ENCODE assay signal across 8 cellular contexts in genomic region chr14:23068792-23069412, GRCh38. TPM values are rescaled to one million over a fixed set of nuclear protein-coding genes. Genes with fewer than 3 reads are reported as not detected.
A peak's percentile ranks its signal among the peaks of the same experiment; 100 is the strongest.
DNase-seq lines count a peak whose midpoint lies in the region; ATAC-seq, FAIRE-seq and TF ChIP-seq lines count a peak whose summit lies in the region.

No MANE protein-coding gene starts in this region.

- no peaks in the 10 kb centered on the region for H3K9me3 Mint-ChIP-seq in H9
- H3K9me3 Mint-ChIP-seq in activated naive CD4-positive, alpha-beta T cell treated with anti-CD3 and anti-CD28 coated beads, Interleukin-2, amount 50 U/mL, for 72 hours, result no peaks in the 10 kb centered on the region

- no peak overlapping the region for H2BK20ac ChIP-seq in H9 (ENCODE audit: low read depth, low read length, poor library complexity, severe bottlenecking)

- H3K4me3 Mint-ChIP-seq in H9, result peak overlapping the region; percentile 46 to 68

- no peaks in the 10 kb centered on the region; the same call in 1 of the 2 replicates for H3K27me3 Mint-ChIP-seq in H9 (ENCODE audit: low read depth)

- peaks cover 35 to 52% of the 10 kb centered on the region in 2 experiments for H3K4me1 Mint-ChIP-seq in H9

- no peak overlapping the region for H3K27ac ChIP-seq in H9 (ENCODE audit: insufficient read length, low read depth, low read length)
- H3K27ac ChIP-seq in OCI-LY7 (ENCODE audit: low read depth, low read length, poor library complexity, severe bottlenecking), result peak overlapping the region; percentile 25
- H3K27ac ChIP-seq in sigmoid colon, result peak overlapping the region; percentile 3 to 87 (median 50)

- H2BK5ac ChIP-seq in H9 (ENCODE audit: insufficient read length, low read length), result no peak overlapping the region

- POLR2A ChIA-PET in OCI-LY7 (lab: Charles Lee), result interaction anchor here (0.6 to 1.4 kb wide), 3 partner anchors 26 to 199 kb away, joined by 3 to 5 read pairs (median 3); partner anchors contain the start of genes ACIN1 and C14orf119

- no peak for FAIRE-seq in D721Med (lab: Jason Lieb, UNC)

- DNase-seq in D721Med (ENCODE audit: insufficient read length, low spot score) (peak; percentile 93), H9 (peak; percentile 91), OCI-LY7 (ENCODE audit: low spot score) (peak; percentile 87), left ventricle myocardium superior (peak; percentile 70), sigmoid colon (peak; percentile 90), DMS153 (lab: John Stamatoyannopoulos, UW) (no peak), NCI-H446 (lab: John Stamatoyannopoulos, UW) (no peak)
- peak in 1 of 2 donors; percentile 74 for DNase-seq in activated naive CD4-positive, alpha-beta T cell treated with anti-CD3 and anti-CD28 coated beads, Interleukin-2, amount 50 U/mL, for 72 hours (ENCODE audit: low spot score in 2 of 2)

- peaks cover 17% of the 10 kb centered on the region for H3K79me1 ChIP-seq in H9 (ENCODE audit: insufficient read depth, low read depth, low read length, poor library complexity, severe bottlenecking)

- no peak overlapping the region for H3K56ac ChIP-seq in H9 (ENCODE audit: insufficient read length, low read depth, low read length)

- H4K8ac ChIP-seq in H9 (replicated peaks; ENCODE audit: insufficient read length, low read depth, low read length), result no peak overlapping the region

- no peaks in the 10 kb centered on the region for H3K9me2 ChIP-seq in OCI-LY7 (ENCODE audit: insufficient read depth, low read length)

- no peak overlapping the region for H2BK120ac ChIP-seq in H9 (ENCODE audit: low read depth, low read length, poor library complexity, severe bottlenecking)

- no peak overlapping the region for H3T11ph ChIP-seq in H9 (ENCODE audit: low read length)

- no peak overlapping the region for H3K4ac ChIP-seq in H9 (ENCODE audit: low read depth, low read length)

- H3K14ac ChIP-seq in H9 (ENCODE audit: insufficient read depth, low read length), result no peak overlapping the region

- intact Hi-C loops in OCI-LY7 (cut with micrococcal nuclease; ENCODE audit: unreplicated experiment), result loop anchor here (1.0 kb wide), 2 partner anchors 51 to 118 kb away; no protein-coding TSS in a partner anchor
- intact Hi-C loops in left ventricle myocardium superior (cut with micrococcal nuclease), result no loop called here
- intact Hi-C loops in sigmoid colon (cut with DNase I), result no loop called here

- BruUV-seq in OCI-LY7 (replicated peaks; lab: Mats Ljungman, UMichigan), result no TSS peak

- TF ChIP-seq EP300 in sigmoid colon (IDR thresholded peaks at IDR 0.05), result no peak

- no peak overlapping the region for H2BK15ac ChIP-seq in H9 (ENCODE audit: low read depth, low read length)

- H3K18ac ChIP-seq in H9 (ENCODE audit: insufficient read length, low read depth, low read length), result no peak overlapping the region

- CTCF ChIA-PET in OCI-LY7 (lab: Charles Lee; ENCODE audit: unreplicated experiment), result interaction anchor here (0.9 to 1.7 kb wide), 12 partner anchors 9 to 115 kb away, joined by 3 to 12 read pairs (median 4); partner anchors contain the start of genes ACIN1, C14orf119, CEBPE and SLC7A8

- H3K36me3 ChIP-seq in OCI-LY7 (ENCODE audit: insufficient read depth, low read length) (peaks cover 83% of the 10 kb centered on the region), sigmoid colon (peaks cover 7 to 70% (median 50%) of the 10 kb centered on the region in 4 donors)

- no peak overlapping the region for H3K4me3 ChIP-seq in OCI-LY7 (ENCODE audit: low read depth, low read length, poor library complexity, severe bottlenecking)
- no peak overlapping the region for H3K4me3 ChIP-seq in sigmoid colon

- no peak overlapping the region for H4K91ac ChIP-seq in H9 (ENCODE audit: insufficient read length, low read depth, low read length)

- no peak overlapping the region for H3K4me2 ChIP-seq in H9 (ENCODE audit: insufficient read depth, insufficient read length, low read length)
- H3K4me2 ChIP-seq in OCI-LY7 (ENCODE audit: low read length), result peak overlapping the region; percentile 42

- TF ChIP-seq CTCF in D721Med (IDR thresholded peaks at IDR 0.05; ENCODE audit: insufficient read depth, missing control alignments), result peak; percentile 99
- TF ChIP-seq CTCF in H9 (conservative IDR thresholded peaks at IDR 0.05), result peak; percentile 100
- TF ChIP-seq CTCF in OCI-LY7 (conservative IDR thresholded peaks at IDR 0.05; ENCODE audit: low read length), result peak; percentile 100
- peak; percentile 97 to 99 (median 98) for TF ChIP-seq CTCF in sigmoid colon (IDR thresholded peaks at IDR 0.05)

- H2AK5ac ChIP-seq in H9 (ENCODE audit: insufficient read length, low read length), result no peak overlapping the region

- no peak for TF ChIP-seq POLR2A in sigmoid colon (IDR thresholded peaks at IDR 0.05)

- H3K23ac ChIP-seq in H9 (ENCODE audit: insufficient read length, low read depth, low read length), result no peak overlapping the region

- peak; percentile 75 to 78 for ATAC-seq in activated naive CD4-positive, alpha-beta T cell treated with anti-CD3 and anti-CD28 coated beads, Interleukin-2, amount 50 U/mL, for 72 hours
- ATAC-seq in left ventricle myocardium superior, result peak; percentile 64

- H4K20me1 ChIP-seq in H9 (ENCODE audit: control insufficient read depth, insufficient read depth, insufficient read length) (peaks cover 3% of the 10 kb centered on the region), OCI-LY7 (ENCODE audit: insufficient read depth, low read length) (0 out of 2 replicates have a peak, but pooled peaks cover 9% of the 10 kb centered on the region)

- peaks cover 5% of the 10 kb centered on the region; the same call in 1 of the 2 replicates for H3K79me2 ChIP-seq in H9 (ENCODE audit: insufficient read depth, low read length)
- H3K79me2 ChIP-seq in OCI-LY7 (ENCODE audit: insufficient read depth, low read depth, low read length), result peaks cover 45% of the 10 kb centered on the region

- H3K4me1 ChIP-seq in H9 (ENCODE audit: insufficient read depth, low read length), result 0 out of 2 replicates have a peak, but pooled peaks cover 3% of the 10 kb centered on the region
- H3K4me1 ChIP-seq in OCI-LY7 (ENCODE audit: insufficient read depth, low read length, poor library complexity, severe bottlenecking), result peaks cover 29% of the 10 kb centered on the region
- H3K4me1 ChIP-seq in sigmoid colon, result peaks cover 0 to 41% (median 38%) of the 10 kb centered on the region in 4 donors

- H3K36me3 Mint-ChIP-seq in H9 (ENCODE audit: insufficient read depth in 1 of 3, low read depth in 3 of 3), result peaks cover 41 to 84% (median 72%) of the 10 kb centered on the region in 3 experiments; a peak in 6 of 7 replicates
- H3K36me3 Mint-ChIP-seq in activated naive CD4-positive, alpha-beta T cell treated with anti-CD3 and anti-CD28 coated beads, Interleukin-2, amount 50 U/mL, for 72 hours, result peaks cover 17 to 33% of the 10 kb centered on the region in 2 donors

- no peaks in the 10 kb centered on the region for H3K9me3 ChIP-seq in H9 (ENCODE audit: control insufficient read depth, low read depth, low read length)
- H3K9me3 ChIP-seq in OCI-LY7 (ENCODE audit: low read length), result no peaks in the 10 kb centered on the region
- no peaks in the 10 kb centered on the region for H3K9me3 ChIP-seq in sigmoid colon

- no peak overlapping the region for H3K9ac ChIP-seq in H9 (ENCODE audit: extremely low read depth, insufficient read length, low read length)

- no peak overlapping the region for H2BK12ac ChIP-seq in H9 (ENCODE audit: insufficient read length, low read depth, low read length)

- H4K5ac ChIP-seq in H9 (ENCODE audit: insufficient read length, low read depth, low read length), result no peak overlapping the region

- peaks cover 12% of the 10 kb centered on the region for H3K23me2 ChIP-seq in H9 (ENCODE audit: insufficient read length, low read depth, low read length, poor library complexity, severe bottlenecking)

- peak overlapping the region; percentile 92 to 95 (median 93); a peak in 6 of 7 replicates for H3K27ac Mint-ChIP-seq in H9
- peak overlapping the region; percentile 68 to 79 for H3K27ac Mint-ChIP-seq in activated naive CD4-positive, alpha-beta T cell treated with anti-CD3 and anti-CD28 coated beads, Interleukin-2, amount 50 U/mL, for 72 hours

- H3K27me3 ChIP-seq in H9 (ENCODE audit: insufficient read depth, low read length), result no peaks in the 10 kb centered on the region
- H3K27me3 ChIP-seq in sigmoid colon, result no peaks in the 10 kb centered on the region

- H2AFZ ChIP-seq in H9 (ENCODE audit: low read length) (no peak overlapping the region), OCI-LY7 (ENCODE audit: low read length) (no peak overlapping the region)

- WGBS in H9 (ENCODE audit: extremely low coverage, insufficient read length, low lambda C conversion rate), result no CpG with 5 or more reads among the region's 8 CpGs
- WGBS in sigmoid colon, 2 donors, result 28 to 33% methylated on average over 8 of the region's 8 CpGs

RNA-seq across cellular contexts. Expression of gene CDH24, which starts 11.6 kb away (rescaled TPM):
- 16.7 and 16.9 TPM in 2 replicates for total RNA-seq in H9 (2021)
- 1.1 and 1.5 TPM in 2 replicates for total RNA-seq in OCI-LY7 (2014; rRNA removed; shearing (Covaris generic))
- 0.46 and 0.51 TPM in 2 replicates for total RNA-seq in OCI-LY7 (2022)
- 1 to 10 TPM; 1.1 to 1.4 TPM for total RNA-seq in activated naive CD4-positive, alpha-beta T cell treated with anti-CD3 and anti-CD28 coated beads, Interleukin-2, amount 50 U/mL, for 72 hours
- total RNA-seq in left ventricle myocardium superior, result 2.0 TPM
- total RNA-seq in sigmoid colon, result 1 to 10 TPM; 2.0 to 7.5 (median 2.8) TPM
- 1 to 10 TPM in 1 of 3 donors, under 1 TPM in 2; 0.46 to 5.4 (median 0.60) TPM for polyA plus RNA-seq in sigmoid colon

RNA-seq across cellular contexts. Expression of gene ACIN1, which starts 26.0 kb away (rescaled TPM):
- total RNA-seq in H9 (2021) (314 and 333 TPM in 2 replicates), OCI-LY7 (2022) (203 and 206 TPM in 2 replicates), left ventricle myocardium superior (78.4 TPM), sigmoid colon (100 to 1,000 TPM in 1 of 4 donors, 10 to 100 TPM in 3; 79.9 to 129 (median 93.9) TPM)
- total RNA-seq in OCI-LY7 (2014; rRNA removed; shearing (Covaris generic)), result 107 and 130 TPM in 2 replicates
- 100 to 1,000 TPM; 187 to 191 TPM for total RNA-seq in activated naive CD4-positive, alpha-beta T cell treated with anti-CD3 and anti-CD28 coated beads, Interleukin-2, amount 50 U/mL, for 72 hours
- polyA plus RNA-seq in sigmoid colon, result 100 to 1,000 TPM in 1 of 3 donors, 10 to 100 TPM in 2; 37.8 to 114 (median 40.9) TPM

RNA-seq across cellular contexts. Expression of gene C14orf119, which starts 26.4 kb away (rescaled TPM):
- total RNA-seq in H9 (2021) (65.1 and 66.9 TPM in 2 replicates), OCI-LY7 (2022) (37.0 and 42.4 TPM in 2 replicates), left ventricle myocardium superior (23.6 TPM), sigmoid colon (10 to 100 TPM; 22.4 to 38.9 (median 30.1) TPM)
- 25.9 and 44.5 TPM in 2 replicates for total RNA-seq in OCI-LY7 (2014; rRNA removed; shearing (Covaris generic))
- total RNA-seq in activated naive CD4-positive, alpha-beta T cell treated with anti-CD3 and anti-CD28 coated beads, Interleukin-2, amount 50 U/mL, for 72 hours, result 10 to 100 TPM; 36.5 to 49.1 TPM
- polyA plus RNA-seq in sigmoid colon, result 10 to 100 TPM; 49.2 to 94.3 (median 50.0) TPM

RNA-seq across cellular contexts. Expression of gene PSMB11, which starts 26.9 kb away (rescaled TPM):
- total RNA-seq in H9 (2021), result not detected in 2 replicates
- not detected in 2 replicates for total RNA-seq in OCI-LY7 (2014; rRNA removed; shearing (Covaris generic))
- total RNA-seq in OCI-LY7 (2022), result not detected in 2 replicates
- total RNA-seq in activated naive CD4-positive, alpha-beta T cell treated with anti-CD3 and anti-CD28 coated beads, Interleukin-2, amount 50 U/mL, for 72 hours, result not detected
- not detected for total RNA-seq in left ventricle myocardium superior
- total RNA-seq in sigmoid colon, result under 1 TPM in 1 of 4 donors, not detected in 3; 0.41 TPM
- under 1 TPM in 1 of 3 donors, not detected in 2; 0.06 TPM for polyA plus RNA-seq in sigmoid colon

RNA-seq across cellular contexts. Expression of gene PSMB5, which starts 34.2 kb away (rescaled TPM):
- total RNA-seq in H9 (2021) (252 and 253 TPM in 2 replicates), OCI-LY7 (2022) (85.5 and 122 TPM in 2 replicates), left ventricle myocardium superior (111 TPM), sigmoid colon (100 to 1,000 TPM; 113 to 179 (median 135) TPM)
- total RNA-seq in OCI-LY7 (2014; rRNA removed; shearing (Covaris generic)), result 111 and 133 TPM in 2 replicates
- 100 to 1,000 TPM; 137 to 180 TPM for total RNA-seq in activated naive CD4-positive, alpha-beta T cell treated with anti-CD3 and anti-CD28 coated beads, Interleukin-2, amount 50 U/mL, for 72 hours
- polyA plus RNA-seq in sigmoid colon, result 100 to 1,000 TPM; 132 to 145 (median 141) TPM

Comparison
In these comparisons a context has a peak if more than half of its experiments do, and no peak if none do; other contexts are left out.
1. DNase-seq: peak in D721Med (single experiment), H9 (single experiment), OCI-LY7 (single experiment), left ventricle myocardium superior (single experiment) and sigmoid colon (single experiment); none in DMS153 (single experiment) and NCI-H446 (0 of 2).
2. Peak in every context shown above with its lines, with median percentiles within 50 percentile points of each other: CTCF ChIP-seq.